ENCODE assay signal across 8 cellular contexts in genomic region chr14:100076133-100076532, GRCh38. TPM values are rescaled to one million over a fixed set of nuclear protein-coding genes. Genes with fewer than 3 reads are reported as not detected.
A peak's percentile ranks its signal among the peaks of the same experiment; 100 is the strongest.
DNase-seq lines count a peak whose midpoint lies in the region; ATAC-seq, FAIRE-seq and TF ChIP-seq lines count a peak whose summit lies in the region.

No MANE protein-coding gene starts in this region.

- H2AFZ ChIP-seq in OCI-LY1 (ENCODE audit: low read length) = no peak overlapping the region
- H2AFZ ChIP-seq in astrocyte (ENCODE audit: low read depth, low read length) = no peak overlapping the region

- no peak overlapping the region for H3K4me2 ChIP-seq in A549
- H3K4me2 ChIP-seq in OCI-LY1 (ENCODE audit: low read length) = no peak overlapping the region
- no peak overlapping the region for H3K4me2 ChIP-seq in astrocyte (ENCODE audit: low read length)

- H3K4me3 ChIP-seq in A549 = no peak overlapping the region
- no peak overlapping the region for H3K4me3 ChIP-seq in OCI-LY1 (ENCODE audit: low read depth, low read length, poor library complexity, severe bottlenecking)
- no peak overlapping the region for H3K4me3 ChIP-seq in astrocyte (ENCODE audit: insufficient read depth, low read depth, low read length)

- no peaks in the 10 kb centered on the region for H3K27me3 Mint-ChIP-seq in astrocyte (ENCODE audit: low read depth, unreplicated experiment)

- H3K9me3 ChIP-seq in A549 (no peaks in the 10 kb centered on the region), OCI-LY1 (ENCODE audit: low read length) (no peaks in the 10 kb centered on the region), astrocyte (ENCODE audit: insufficient read depth, low read depth, low read length) (no peaks in the 10 kb centered on the region)

- H3K27me3 ChIP-seq in OCI-LY1 (ENCODE audit: insufficient read depth, low read length) (no peaks in the 10 kb centered on the region), astrocyte (ENCODE audit: insufficient read depth, low read length) (no peaks in the 10 kb centered on the region)

- peaks cover 26% of the 10 kb centered on the region for H3K4me1 Mint-ChIP-seq in astrocyte (ENCODE audit: low read depth, unreplicated experiment)

- no peaks in the 10 kb centered on the region for H3F3A ChIP-seq in OCI-LY1 (ENCODE audit: insufficient read depth, low read length)

- H4K20me1 ChIP-seq in OCI-LY1 (ENCODE audit: insufficient read depth, low read length) (no peaks in the 10 kb centered on the region), astrocyte (ENCODE audit: insufficient read depth, low read length) (peaks cover 77% of the 10 kb centered on the region)

- H3K27ac Mint-ChIP-seq in astrocyte (ENCODE audit: unreplicated experiment) = no peak overlapping the region

- H3K4me3 Mint-ChIP-seq in astrocyte (ENCODE audit: unreplicated experiment) = no peak overlapping the region

- H3K4me1 ChIP-seq in A549 (no peaks in the 10 kb centered on the region), OCI-LY1 (ENCODE audit: insufficient read depth, low read length, severe bottlenecking) (peaks cover 55% of the 10 kb centered on the region), astrocyte (ENCODE audit: insufficient read depth, low read length) (peaks cover 25% of the 10 kb centered on the region)

- DNase-seq in A549 (ENCODE audit: low read depth in 1 of 2, low spot score in 1 of 2) = peak; percentile 13 to 45
- DNase-seq in astrocyte (ENCODE audit: low read depth) = no peak
- peak; percentile 18 for DNase-seq in left kidney (ENCODE audit: low read depth, low spot score)
- no peak for DNase-seq in NCI-H146 (lab: John Stamatoyannopoulos, UW)
- DNase-seq in GM19238 (ENCODE audit: insufficient read length, low spot score) = no peak
- DNase-seq in NCI-H1105 treated with DMSO at 0.1 percent for 48 hours (lab: John Stamatoyannopoulos, UW) = no peak

- POLR2A ChIA-PET in A549 (lab: Yijun Ruan, JAX) = no interaction called here

- 87% methylated on average over 5 of the region's 5 CpGs for WGBS in A549 (ENCODE audit: missing lambda C conversion rate)

- peaks cover 20% of the 10 kb centered on the region for H3K36me3 ChIP-seq in OCI-LY1 (ENCODE audit: insufficient read depth, low read length)
- no peaks in the 10 kb centered on the region for H3K36me3 ChIP-seq in astrocyte (ENCODE audit: insufficient read depth, low read length)

- no peaks in the 10 kb centered on the region for H3K9me2 ChIP-seq in OCI-LY1 (ENCODE audit: low read depth, low read length)

- ATAC-seq in A549 (peak; percentile 85 to 90), GM18907 (IDR thresholded peaks at IDR 0.05; ENCODE audit: unreplicated experiment) (peak; percentile 46)

- FAIRE-seq in A549 (lab: Jason Lieb, UNC) = no peak
- FAIRE-seq in astrocyte (lab: Jason Lieb, UNC) = no peak

- TF ChIP-seq POLR2A in A549 (IDR thresholded peaks at IDR 0.05; ENCODE audit: low read length) = no peak

- no peak for TF ChIP-seq EP300 in A549 (IDR thresholded peaks at IDR 0.05)

- TF ChIP-seq RAD21 in A549 (conservative IDR thresholded peaks at IDR 0.05 in 1 of 2, IDR thresholded peaks at IDR 0.05 in 1 of 2) = no peak

- CTCF ChIA-PET in A549 (lab: Yijun Ruan, JAX) = interaction anchor here (0.8 to 2.2 kb wide), 8 partner anchors 9 to 117 kb away, joined by 3 to 14 read pairs (median 4); no protein-coding TSS in a partner anchor

- H3K36me3 Mint-ChIP-seq in astrocyte (ENCODE audit: low read depth, unreplicated experiment) = peaks cover 4% of the 10 kb centered on the region

- H3K9ac ChIP-seq in OCI-LY1 (ENCODE audit: low read length) = no peak overlapping the region
- no peak overlapping the region for H3K9ac ChIP-seq in astrocyte (ENCODE audit: low read length)

- TF ChIP-seq CTCF in A549 (IDR thresholded peaks at IDR 0.05) (no peak; the same call in 2 of the 3 replicates), OCI-LY1 (IDR thresholded peaks at IDR 0.05; ENCODE audit: low read length) (peak; percentile 45), astrocyte (IDR thresholded peaks at IDR 0.05; ENCODE audit: insufficient read depth, low read depth, low read length) (peak; percentile 12)

- H3K27ac ChIP-seq in A549 (peak overlapping the region in 1 of 2 experiments; percentile 24; a peak in 1 of 6 replicates), OCI-LY1 (ENCODE audit: low read depth, low read length, poor library complexity, severe bottlenecking) (no peak overlapping the region), astrocyte (ENCODE audit: low read depth, low read length) (no peak overlapping the region)

- H3K9me3 Mint-ChIP-seq in astrocyte (ENCODE audit: unreplicated experiment) = no peaks in the 10 kb centered on the region

- no peaks in the 10 kb centered on the region for H3K79me2 ChIP-seq in OCI-LY1 (ENCODE audit: insufficient read depth, low read length)
- peaks cover 39% of the 10 kb centered on the region for H3K79me2 ChIP-seq in astrocyte (ENCODE audit: insufficient read depth, low read length)

TF ChIP-seq in A549, 52 proteins besides CTCF, POLR2A, EP300 and RAD21:
- TF ChIP-seq HDAC2 (IDR thresholded peaks at IDR 0.05) (no peak), POLR2AphosphoS2 (conservative IDR thresholded peaks at IDR 0.05; ENCODE audit: low read length) (no peak), RARB (CRISPR knock-in tag; IDR thresholded peaks at IDR 0.05) (no peak), BHLHE40 (IDR thresholded peaks at IDR 0.05; ENCODE audit: low read depth, low read length) (no peak), KDM5A (IDR thresholded peaks at IDR 0.05) (no peak), RNF2 (IDR thresholded peaks at IDR 0.05; ENCODE audit: borderline replicate concordance, low read depth) (no peak), CBX2 (IDR thresholded peaks at IDR 0.05; ENCODE audit: borderline replicate concordance, low read depth) (no peak), HOXA7 (CRISPR knock-in tag; IDR thresholded peaks at IDR 0.05) (no peak), PBX3 (IDR thresholded peaks at IDR 0.05) (no peak), NFE2L2 (conservative IDR thresholded peaks at IDR 0.05; ENCODE audit: low read length) (no peak), ZSCAN20 (CRISPR knock-in tag; IDR thresholded peaks at IDR 0.05) (no peak), E2F6 (IDR thresholded peaks at IDR 0.05; ENCODE audit: borderline replicate concordance, low read depth) (no peak), FOXS1 (CRISPR knock-in tag; IDR thresholded peaks at IDR 0.05) (no peak), TP53 (CRISPR knock-in tag; IDR thresholded peaks at IDR 0.05) (no peak)

RNA-seq across cellular contexts. Expression of gene EVL, which starts 10.9 kb away (rescaled TPM):
- polyA plus RNA-seq in A549 (2011; rRNA removed) (14.8 and 17.0 TPM in 2 replicates), A549 (2017; fragmentation: RNase III; extraction: RNeasy Plus Mini Kit Qiagen cat#74134 plus additional on column Dnase treatment) (30.1 to 32.9 TPM (median 30.6 TPM) in 3 replicates)
- polyA plus RNA-seq in A549 (2012; cell fraction: cytosol; rRNA removed) = 22.7 and 24.5 TPM in 2 replicates
- polyA plus RNA-seq in A549 (2012; cell fraction: nucleus; rRNA removed) = 86.6 and 98.4 TPM in 2 replicates
- polyA minus RNA-seq in A549 (2011; rRNA and poly(A)+ RNA removed) = 19.2 and 21.8 TPM in 2 replicates
- total RNA-seq in astrocyte = 48.9 and 50.2 TPM in 2 replicates

Comparison
In these comparisons a context has a peak if more than half of its experiments do, and no peak if none do; other contexts are left out.
1. DNase-seq: peak in A549 (2 of 2) and left kidney (single experiment); none in astrocyte (single experiment), NCI-H146 (single experiment), GM19238 (single experiment) and NCI-H1105 treated with DMSO at 0.1 percent for 48 hours (single experiment).